In genomic region chr14:21308132-21308478, GRCh38 we compare ENCODE assay signal across 8 cellular contexts. TPM values are rescaled to one million over a fixed set of nuclear protein-coding genes. Genes with fewer than 3 reads are reported as not detected.
A peak's percentile ranks its signal among the peaks of the same experiment; 100 is the strongest.
DNase-seq lines count a peak whose midpoint lies in the region; ATAC-seq lines count a peak whose summit lies in the region.

No MANE protein-coding gene starts in this region.

- peak overlapping the region; percentile 30 for H2AFZ ChIP-seq in ACC112 (ENCODE audit: low read length, unreplicated experiment)

- no peak overlapping the region for H3K27ac ChIP-seq in ACC112 (ENCODE audit: low read depth, low read length)
- H3K27ac ChIP-seq in rectal smooth muscle tissue (ENCODE audit: low read depth, low read length), result no peak overlapping the region

- H3K4me3 ChIP-seq in ACC112 (ENCODE audit: low read depth, low read length) (no peak overlapping the region), rectal smooth muscle tissue (ENCODE audit: low read length) (peak overlapping the region; percentile 40)

- H3K27me3 ChIP-seq in ACC112 (ENCODE audit: insufficient read depth, low read length), result peaks cover 23% of the 10 kb centered on the region; the same call in 1 of the 2 replicates
- H3K27me3 ChIP-seq in rectal smooth muscle tissue (ENCODE audit: control insufficient read depth, insufficient read depth, low read length), result no peaks in the 10 kb centered on the region

- H3K9ac ChIP-seq in rectal smooth muscle tissue (ENCODE audit: low read length), result no peak overlapping the region

- no peaks in the 10 kb centered on the region for H3K36me3 ChIP-seq in ACC112 (ENCODE audit: insufficient read depth, low read length)
- H3K36me3 ChIP-seq in rectal smooth muscle tissue (ENCODE audit: control insufficient read depth, insufficient read depth, low read length), result no peaks in the 10 kb centered on the region

- ATAC-seq in GM19463 (IDR thresholded peaks at IDR 0.05; ENCODE audit: unreplicated experiment) (peak; percentile 20), esophagus mucosa (peak; percentile 25)

- no peaks in the 10 kb centered on the region for H3K4me1 ChIP-seq in ACC112 (ENCODE audit: control insufficient read depth, insufficient read depth, low read length, unreplicated experiment)
- no peaks in the 10 kb centered on the region for H3K4me1 ChIP-seq in rectal smooth muscle tissue (ENCODE audit: control insufficient read depth, insufficient read depth, low read length)

- no peaks in the 10 kb centered on the region for H3K79me2 ChIP-seq in ACC112 (ENCODE audit: control insufficient read depth, insufficient read depth, low read length, unreplicated experiment)

- peak; percentile 52 for DNase-seq in NCI-H2029 treated with DMSO at 0.1 percent for 48 hours (lab: John Stamatoyannopoulos, UW)
- no peak for DNase-seq in stimulated activated CD4-positive, alpha-beta T cell treated with anti-CD3 and anti-CD28 coated beads, Interleukin-1b, Interleukin-23, amount 100 ng/mL, for 48 hours
- DNase-seq in activated gamma-delta T cell treated with Interleukin-2 at 50 U/mL for 16 hours, result no peak
- DNase-seq in glomerular visceral epithelial cell (ENCODE audit: extremely low spot score), result no peak

RNA-seq across cellular contexts. Expression of gene RPGRIP1, which starts 28.2 kb away (rescaled TPM):
- total RNA-seq in esophagus mucosa, result not detected

RNA-seq across cellular contexts. Expression of gene HNRNPC, which starts 38.9 kb away (rescaled TPM):
- 415 TPM for total RNA-seq in esophagus mucosa
